8 cellular contexts compared by ENCODE assay signal in the genomic region with DNA sequence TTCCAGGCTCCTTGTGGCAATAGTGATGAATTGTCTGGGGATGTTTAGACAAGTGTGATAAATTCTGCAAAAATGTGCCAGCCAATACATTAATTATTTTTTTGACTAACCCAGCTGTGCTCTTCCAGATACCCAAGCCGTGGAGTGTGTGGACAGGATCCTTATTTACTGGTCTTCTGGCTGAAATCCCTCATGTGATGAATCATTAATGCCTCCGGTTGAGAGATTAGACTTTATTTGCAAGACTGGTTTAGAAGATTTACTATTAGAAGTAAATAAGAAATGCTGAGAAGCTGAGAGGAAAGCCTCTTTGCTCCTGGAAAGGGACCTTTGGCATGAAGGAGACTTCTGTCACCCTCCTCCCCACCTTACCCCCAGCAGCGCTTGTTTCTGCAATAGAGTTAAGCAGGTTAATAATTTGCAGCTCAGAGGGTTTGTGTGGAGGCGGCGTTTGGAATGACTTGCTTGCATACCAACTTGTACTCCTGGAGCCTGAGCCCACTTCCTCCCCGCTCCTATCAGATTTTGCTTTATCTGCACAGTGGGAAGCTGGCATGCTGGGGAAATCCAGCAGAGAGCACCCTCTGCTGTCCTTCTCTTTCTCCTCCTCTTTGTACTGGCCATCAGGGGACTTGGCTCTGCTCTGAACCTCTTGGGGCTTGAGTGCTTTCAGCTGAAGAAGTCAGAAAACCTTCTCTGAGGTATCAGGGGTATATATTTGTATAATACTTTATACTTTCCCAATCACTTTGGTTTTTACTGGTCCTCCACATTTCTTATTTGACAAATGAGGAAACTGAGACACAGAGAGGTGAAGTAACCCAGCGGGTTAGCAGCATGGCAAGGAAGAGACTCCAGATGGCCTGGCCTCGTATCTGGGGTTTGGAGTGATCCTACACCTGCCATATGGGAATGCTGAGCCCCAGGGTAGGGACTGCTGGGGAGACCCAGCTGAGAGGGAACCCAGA. TPM values are rescaled to one million over a fixed set of nuclear protein-coding genes. Genes with fewer than 3 reads are reported as not detected.
DNase-seq lines count a peak whose midpoint lies in the region; ATAC-seq and TF ChIP-seq lines count a peak whose summit lies in the region.

No MANE protein-coding gene starts in this region.

- H3K4me3 ChIP-seq in HEK293 (ENCODE audit: low read depth, low read length) (no peak overlapping the region; the same call in 1 of the 2 replicates), SJCRH30 (no peak overlapping the region), fibroblast of lung (replicated peaks in 1 of 4; ENCODE audit: control extremely low read depth in 1 of 4, insufficient read depth in 1 of 4, low read depth in 3 of 4, low read length in 4 of 4) (no peak overlapping the region), vagina (no peak overlapping the region)

- H3K4me1 ChIP-seq in HEK293 (ENCODE audit: control insufficient read depth, insufficient read depth, low read length) = peaks cover 7% of the 10 kb centered on the region; the same call in 1 of the 2 replicates
- H3K4me1 ChIP-seq in SJCRH30 = peaks cover 23% of the 10 kb centered on the region
- peaks cover 11% of the 10 kb centered on the region for H3K4me1 ChIP-seq in fibroblast of lung (ENCODE audit: control insufficient read depth, extremely low read depth, insufficient read depth, low read length)
- H3K4me1 ChIP-seq in vagina = no peaks in the 10 kb centered on the region

- DNase-seq in SJCRH30 (peak; percentile 79 to 89), fibroblast of lung (ENCODE audit: low read depth in 2 of 2) (peak; percentile 64 to 95), nucleus accumbens (lab: John Stamatoyannopoulos, UW) (peak in 55 of 56 donors; percentile 4 to 84 (median 61)), vagina (ENCODE audit: extremely low spot score in 2 of 2) (no peak)

- no peak overlapping the region for H3K9ac ChIP-seq in fibroblast of lung (ENCODE audit: insufficient read depth, low read length)

- no peaks in the 10 kb centered on the region for H3K36me3 ChIP-seq in HEK293 (ENCODE audit: control insufficient read depth in 2 of 2, insufficient read depth in 1 of 2, low read length in 2 of 2)
- no peaks in the 10 kb centered on the region for H3K36me3 ChIP-seq in SJCRH30
- no peaks in the 10 kb centered on the region for H3K36me3 ChIP-seq in fibroblast of lung (ENCODE audit: control insufficient read depth, insufficient read depth, low read length)
- no peaks in the 10 kb centered on the region for H3K36me3 ChIP-seq in vagina

- H3K27me3 ChIP-seq in SJCRH30 = no peaks in the 10 kb centered on the region
- peaks cover 5% of the 10 kb centered on the region for H3K27me3 ChIP-seq in fibroblast of lung (ENCODE audit: control insufficient read depth, insufficient read depth, low read length)
- H3K27me3 ChIP-seq in vagina = no peaks in the 10 kb centered on the region

- POLR2A ChIA-PET in HEK293 (lab: Yijun Ruan, JAX) = interaction anchor here (0.5 to 1.1 kb wide), 4 partner anchors 10 to 245 kb away, joined by 3 to 4 read pairs (median 3); partner anchors contain the start of gene SLC3A1

- no peaks in the 10 kb centered on the region for H3K79me2 ChIP-seq in fibroblast of lung (ENCODE audit: control insufficient read depth, insufficient read depth, low read length)

- TF ChIP-seq POLR2A in vagina (IDR thresholded peaks at IDR 0.05) = no peak

- CTCF ChIA-PET in HEK293 (lab: Yijun Ruan, JAX) = interaction anchor here (0.6 to 3.6 kb wide), 23 partner anchors 8 to 252 kb away, joined by 3 to 45 read pairs (median 4); partner anchors contain the start of gene SLC3A1

- TF ChIP-seq CTCF in C4-2B (conservative IDR thresholded peaks at IDR 0.05) = peak; percentile 53
- peak; percentile 69 for TF ChIP-seq CTCF in HEK293 (tag by site-specific recombination; IDR thresholded peaks at IDR 0.05)
- peak; percentile 66 for TF ChIP-seq CTCF in fibroblast of lung (conservative IDR thresholded peaks at IDR 0.05 in 1 of 2, IDR thresholded peaks at IDR 0.05 in 1 of 2; ENCODE audit: low read depth in 1 of 2, low read length in 2 of 2)
- TF ChIP-seq CTCF in vagina (IDR thresholded peaks at IDR 0.05) = peak in 1 of 3 experiments; percentile 25

- H4K20me1 ChIP-seq in fibroblast of lung (ENCODE audit: control insufficient read depth, extremely low read depth, insufficient read depth, low read length) = no peaks in the 10 kb centered on the region

- no peak overlapping the region for H2AFZ ChIP-seq in fibroblast of lung (ENCODE audit: low read length)

- intact Hi-C loops in vagina (cut with DNase I) = loop anchor here (10.0 kb wide), 1 partner anchor 47 kb away; no protein-coding TSS in a partner anchor

- H3K9me3 ChIP-seq in HEK293 (ENCODE audit: control insufficient read depth, insufficient read depth, low read depth, low read length) (no peaks in the 10 kb centered on the region), SJCRH30 (replicated peaks) (no peaks in the 10 kb centered on the region), fibroblast of lung (ENCODE audit: control insufficient read depth, insufficient read depth, low read depth, low read length) (no peaks in the 10 kb centered on the region), vagina (no peaks in the 10 kb centered on the region)

- no peak overlapping the region for H3K27ac ChIP-seq in C4-2B
- no peak overlapping the region for H3K27ac ChIP-seq in HEK293 (ENCODE audit: extremely low read depth, low read depth, low read length)
- no peak overlapping the region for H3K27ac ChIP-seq in SJCRH30
- H3K27ac ChIP-seq in fibroblast of lung (ENCODE audit: insufficient read depth, low read length) = no peak overlapping the region
- no peak overlapping the region for H3K27ac ChIP-seq in vagina

- no peak for ATAC-seq in HG03571 (IDR thresholded peaks at IDR 0.05; ENCODE audit: unreplicated experiment)
- no peak for ATAC-seq in HG03565 (IDR thresholded peaks at IDR 0.05; ENCODE audit: unreplicated experiment)

- H3K4me2 ChIP-seq in fibroblast of lung (ENCODE audit: extremely low read depth, insufficient read depth, low read length) = peak overlapping the region; percentile 44

TF ChIP-seq in HEK293, 187 proteins besides CTCF, POLR2A, EP300 and RAD21:
- peak; percentile 71 for TF ChIP-seq ZIC2 (tag by site-specific recombination; IDR thresholded peaks at IDR 0.05)
- TF ChIP-seq ZNF10 (tag by site-specific recombination; IDR thresholded peaks at IDR 0.05) = no peak
- TF ChIP-seq ZNF660 (tag by site-specific recombination; IDR thresholded peaks at IDR 0.05) = no peak
- TF ChIP-seq ZFHX2 (tag by site-specific recombination; conservative IDR thresholded peaks at IDR 0.05) = peak; percentile 54; the same call in 1 of the 2 replicates
- no peak for TF ChIP-seq WT1 (tag by site-specific recombination; IDR thresholded peaks at IDR 0.05)
- 0 out of 2 replicates have a peak, but pooled peaks have one; percentile 14 for TF ChIP-seq TRIM28 (IDR thresholded peaks at IDR 0.05; ENCODE audit: borderline replicate concordance, low read length)
- peak; percentile 77 for TF ChIP-seq GLIS1 (tag by site-specific recombination; IDR thresholded peaks at IDR 0.05)
- TF ChIP-seq ZNF654 (tag by site-specific recombination; IDR thresholded peaks at IDR 0.05; ENCODE audit: low read depth) = peak; percentile 65
- no peak for TF ChIP-seq ZFP3 (tag by site-specific recombination; IDR thresholded peaks at IDR 0.05; ENCODE audit: low read depth)
- TF ChIP-seq EGR2 (tag by site-specific recombination; IDR thresholded peaks at IDR 0.05; ENCODE audit: low read depth) = peak; percentile 27; the same call in 1 of the 2 replicates

RNA-seq across cellular contexts. Expression of gene SLC3A1, which starts 16.3 kb away (rescaled TPM):
- total RNA-seq in SJCRH30 (2014; rRNA removed; shearing (Covaris generic)) = not detected in 2 replicates
- total RNA-seq in fibroblast of lung (not detected in 2 replicates), vagina (not detected)
- polyA plus RNA-seq in fibroblast of lung = not detected in 2 replicates
- polyA plus RNA-seq in fibroblast of lung (2012) = 0.13 TPM in 1 of 2 replicates, not detected in the other
- polyA minus RNA-seq in fibroblast of lung (ENCODE audit: low replicate concordance) = not detected in 2 replicates

Comparison
In these comparisons a context has a peak if more than half of its experiments do, and no peak if none do; other contexts are left out.
1. DNase-seq: peak in SJCRH30 (2 of 2), fibroblast of lung (2 of 2) and nucleus accumbens (55 of 56); none in vagina (0 of 2).